17 cellular contexts compared by ENCODE assay signal in genomic region chr4:51830146-51830545, GRCh38. TPM values are rescaled to one million over a fixed set of nuclear protein-coding genes. Genes with fewer than 3 reads are reported as not detected.
DNase-seq lines count a peak whose midpoint lies in the region; FAIRE-seq and TF ChIP-seq lines count a peak whose summit lies in the region.
"Had no signal": no experiment of that assay in that cellular context is flagged by ENCODE, and none has a peak within 500 bp of the region (broad histone marks: within the 10 kb centered on the region; RNA-seq: fewer than 3 reads in every experiment).

No MANE protein-coding gene starts in this region.

- H3K79me2 ChIP-seq in GM23248 (ENCODE audit: insufficient read depth), result no peaks in the 10 kb centered on the region

- peaks cover 15% of the 10 kb centered on the region for H3K27me3 ChIP-seq in GM23248 (replicated peaks; ENCODE audit: insufficient read depth)
- peaks cover 2% of the 10 kb centered on the region for H3K27me3 ChIP-seq in bronchial epithelial cell (ENCODE audit: control insufficient read depth, insufficient read depth, low read length)
- no peaks in the 10 kb centered on the region for H3K27me3 ChIP-seq in colonic mucosa

- H3K9me2 ChIP-seq in GM23248 (ENCODE audit: insufficient read depth), result no peaks in the 10 kb centered on the region

- H3K4me1 ChIP-seq in GM23248 (ENCODE audit: insufficient read depth) (no peaks in the 10 kb centered on the region), colonic mucosa (no peaks in the 10 kb centered on the region)
- H3K4me1 ChIP-seq: A549, HAP-1 had no signal

- peak; percentile 77 for FAIRE-seq in bronchial epithelial cell (lab: Jason Lieb, UNC)
- FAIRE-seq: A549, D721Med, GM19239, H1 had no signal

- H3K4me3 ChIP-seq in GM23248, result no peak overlapping the region
- no peak overlapping the region for H3K4me3 ChIP-seq in bronchial epithelial cell (ENCODE audit: low read depth, low read length)
- H3K4me3 ChIP-seq in skeletal muscle cell (ENCODE audit: low read depth, low read length), result no peak overlapping the region
- H3K4me3 ChIP-seq in colonic mucosa, result no peak overlapping the region
- H3K4me3 ChIP-seq: A549, HAP-1 had no signal

- H3F3A ChIP-seq in GM23248 (ENCODE audit: insufficient read depth), result no peaks in the 10 kb centered on the region

- in situ Hi-C loops in GM23248 (cut with MboI), result no loop called here

- WGBS in GM23248 (ENCODE audit: low coverage in 1 of 2, low lambda C conversion rate in 2 of 2, missing lambda C conversion rate in 2 of 2), 2 experiments, result 38 to 39% methylated on average over 2 of the region's 2 CpGs

- H3K9me3 ChIP-seq in GM23248 (ENCODE audit: low read depth), result no peaks in the 10 kb centered on the region
- no peaks in the 10 kb centered on the region for H3K9me3 ChIP-seq in colonic mucosa
- H3K9me3 ChIP-seq: A549, HAP-1 had no signal

- TF ChIP-seq CTCF in bronchial epithelial cell (IDR thresholded peaks at IDR 0.05; ENCODE audit: insufficient read depth, low read length, severe bottlenecking) (no peak), colonic mucosa (IDR thresholded peaks at IDR 0.05) (no peak)

- H3K9ac ChIP-seq in GM23248, result no peak overlapping the region
- no peak overlapping the region for H3K9ac ChIP-seq in colonic mucosa (ENCODE audit: low read depth in 2 of 2, low read length in 2 of 2)

- H2AFZ ChIP-seq in GM23248, result no peak overlapping the region

- intact Hi-C loops in colonic mucosa (cut with DNase I), result no loop called here

- DNase-seq in GM23248 (peak; percentile 13), bronchial epithelial cell (ENCODE audit: low read depth) (no peak), kidney tubule cell (ENCODE audit: low spot score) (peak; percentile 48), skeletal muscle cell (ENCODE audit: low read depth) (peak; percentile 36), colonic mucosa (no peak), NCI-H146 treated with DMSO at 0.1 percent for 48 hours (lab: John Stamatoyannopoulos, UW; ENCODE audit: unreplicated experiment) (no peak), 8988T (no peak)
- DNase-seq: CD8-positive, alpha-beta T cell; COR-L47; DMS153; DMS79 treated with DMSO at 0.1 percent for 48 hours; GF-D8 had no signal

- H3K4me2 ChIP-seq in GM23248 (ENCODE audit: unreplicated experiment), result no peak overlapping the region
- H3K4me2 ChIP-seq: A549 had no signal

- no peaks in the 10 kb centered on the region for H4K20me1 ChIP-seq in GM23248 (ENCODE audit: insufficient read depth)

- no peaks in the 10 kb centered on the region for H3K36me3 ChIP-seq in GM23248 (ENCODE audit: low read depth)
- H3K36me3 ChIP-seq in bronchial epithelial cell (ENCODE audit: control insufficient read depth, insufficient read depth, low read length), result no peaks in the 10 kb centered on the region
- no peaks in the 10 kb centered on the region for H3K36me3 ChIP-seq in colonic mucosa
- H3K36me3 ChIP-seq: HAP-1 had no signal

- H3K27ac ChIP-seq in GM23248 (no peak overlapping the region), colonic mucosa (no peak overlapping the region)
- H3K27ac ChIP-seq: A549 had no signal

RNA-seq across cellular contexts. Expression of gene DCUN1D4, which starts 12.8 kb away (rescaled TPM):
- 33.2 and 47.9 TPM in 2 replicates for total RNA-seq in GM23248 (2014; rRNA removed; shearing (Covaris generic))
- polyA plus RNA-seq in GM23248 (2016; fragmentation: Nextera tagmentation; extraction: Ambion mirVana), result 46.8 TPM in 2 replicates
- total RNA-seq in bronchial epithelial cell, result 28.7 and 34.7 TPM in 2 replicates
- total RNA-seq in colonic mucosa, result 10 to 100 TPM; 30.4 to 36.0 TPM

Comparison
In these comparisons a context has a peak if more than half of its experiments do, and no peak if none do; other contexts are left out.
1. DNase-seq: peak in GM23248 (single experiment), kidney tubule cell (single experiment) and skeletal muscle cell (single experiment); none in bronchial epithelial cell (single experiment), colonic mucosa (single experiment), NCI-H146 treated with DMSO at 0.1 percent for 48 hours (single experiment) and 8988T (single experiment).